1 cellular context compared by ENCODE assay signal in genomic region chr17:48491527-48492273, GRCh38.
TF ChIP-seq lines count a peak whose summit lies in the region.

No MANE protein-coding gene starts in this region.

TF ChIP-seq in HCT116, 20 proteins besides CTCF, POLR2A, EP300 and RAD21 (continued from another document):
- TF ChIP-seq CBX3 (IDR thresholded peaks at IDR 0.05; ENCODE audit: low read depth) = no peak
- TF ChIP-seq JUND (IDR thresholded peaks at IDR 0.05) = no peak
- TF ChIP-seq ZFX (IDR thresholded peaks at IDR 0.05) = no peak
- TF ChIP-seq SRF (IDR thresholded peaks at IDR 0.05; ENCODE audit: low read depth) = no peak
- TF ChIP-seq EGR1 (IDR thresholded peaks at IDR 0.05; ENCODE audit: low read depth) = no peak
- TF ChIP-seq FOSL1 (IDR thresholded peaks at IDR 0.05; ENCODE audit: low read depth) = no peak
- TF ChIP-seq MAX (IDR thresholded peaks at IDR 0.05) = no peak
- no peak for TF ChIP-seq SP1 (IDR thresholded peaks at IDR 0.05; ENCODE audit: low read depth)
- no peak for TF ChIP-seq POLR2AphosphoS5 (IDR thresholded peaks at IDR 0.05; ENCODE audit: low read depth, low read length)
- TF ChIP-seq REST (IDR thresholded peaks at IDR 0.05; ENCODE audit: low read depth) = no peak
- no peak for TF ChIP-seq CEBPB (IDR thresholded peaks at IDR 0.05; ENCODE audit: low read depth)
- no peak for TF ChIP-seq TCF7L2 (IDR thresholded peaks at IDR 0.05; ENCODE audit: borderline replicate concordance, extremely low read depth, insufficient read depth, insufficient read length)
- TF ChIP-seq SIN3A (IDR thresholded peaks at IDR 0.05; ENCODE audit: low read depth) = no peak
- TF ChIP-seq, protein P1, sequence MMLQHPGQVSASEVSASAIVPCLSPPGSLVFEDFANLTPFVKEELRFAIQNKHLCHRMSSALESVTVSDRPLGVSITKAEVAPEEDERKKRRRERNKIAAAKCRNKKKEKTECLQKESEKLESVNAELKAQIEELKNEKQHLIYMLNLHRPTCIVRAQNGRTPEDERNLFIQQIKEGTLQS (IDR thresholded peaks at IDR 0.05) = no peak
- no peak for TF ChIP-seq ZBTB33 (IDR thresholded peaks at IDR 0.05; ENCODE audit: extremely low read depth, insufficient replicate concordance, low read length)
TF ChIP-seq in HCT116: peak in this region for 0.
